ENCODE assay signal across 22 cellular contexts in genomic region chrX:71221145-71221544, GRCh38. TPM values are rescaled to one million over a fixed set of nuclear protein-coding genes. Genes with fewer than 3 reads are reported as not detected.
"Had no signal": no experiment of that assay in that cellular context is flagged by ENCODE, and none has a peak within 500 bp of the region (broad histone marks: within the 10 kb centered on the region; RNA-seq: fewer than 3 reads in every experiment).

No MANE protein-coding gene starts in this region.

- DNase-seq: IMR-90, Karpas-422, KG1, MG63, NCI-H1092, NCI-H1105 treated with DMSO at 0.1 percent for 48 hours, NCI-H1417 treated with DMSO at 0.1 percent for 48 hours, NCI-H146, NCI-H1694 treated with DMSO at 0.1 percent for 48 hours, NCI-H1930, NCI-H2081, NCI-H2107, NCI-H2227 treated with DMSO at 0.1 percent for 48 hours, NCI-H446, NCI-H510A, NCI-H524 treated with DMSO at 0.1 percent for 48 hours, NCI-H69, NCI-H774, RPMI8226, SHP77, SK-N-SH had no signal

- H3K9ac ChIP-seq: SK-N-SH had no signal

- H3K27me3 ChIP-seq: MG63 had no signal

- H3K36me3 ChIP-seq: MG63 had no signal

- FAIRE-seq: RCC 7860 had no signal

- H3K4me3 ChIP-seq: MG63 had no signal

- H3K9me3 ChIP-seq: MG63, SK-N-SH had no signal

- H3K4me2 ChIP-seq: SK-N-SH had no signal

RNA-seq across cellular contexts. Expression of gene GJB1, which starts 1.9 kb away (rescaled TPM):
- total RNA-seq: IMR-90 had no signal
- polyA plus RNA-seq: IMR-90, SK-N-SH had no signal
